ENCODE assay signal across 15 cellular contexts in genomic region chr2:102271844-102272243, GRCh38. TPM values are rescaled to one million over a fixed set of nuclear protein-coding genes. Genes with fewer than 3 reads are reported as not detected.
DNase-seq lines count a peak whose midpoint lies in the region; ATAC-seq lines count a peak whose summit lies in the region.
"Had no signal": no experiment of that assay in that cellular context is flagged by ENCODE, and none has a peak within 500 bp of the region (broad histone marks: within the 10 kb centered on the region; RNA-seq: fewer than 3 reads in every experiment).

No MANE protein-coding gene starts in this region.

- peaks cover 9% of the 10 kb centered on the region for H3K4me1 Mint-ChIP-seq in activated T-helper 17 cell treated with anti-CD3 and anti-CD28 coated beads, Interleukin-2, amount 50 U/mL, for 72 hours
- peaks cover 5 to 20% (median 16%) of the 10 kb centered on the region in 4 donors for H3K4me1 Mint-ChIP-seq in naive thymus-derived CD8-positive, alpha-beta T cell

- H3K27me3 ChIP-seq in MG63 = no peaks in the 10 kb centered on the region

- peaks cover 13% of the 10 kb centered on the region for H3K27me3 Mint-ChIP-seq in activated T-helper 17 cell treated with anti-CD3 and anti-CD28 coated beads, Interleukin-2, amount 50 U/mL, for 72 hours
- H3K27me3 Mint-ChIP-seq in naive thymus-derived CD8-positive, alpha-beta T cell = peaks cover 8 to 12% (median 12%) of the 10 kb centered on the region in 5 donors

- no peaks in the 10 kb centered on the region for H3K9me3 Mint-ChIP-seq in activated T-helper 17 cell treated with anti-CD3 and anti-CD28 coated beads, Interleukin-2, amount 50 U/mL, for 72 hours
- H3K9me3 Mint-ChIP-seq in naive thymus-derived CD8-positive, alpha-beta T cell = peaks cover 0 to 8% (median 0%) of the 10 kb centered on the region in 9 donors
- H3K9me3 Mint-ChIP-seq: nephron had no signal

- H3K4me3 Mint-ChIP-seq in activated T-helper 17 cell treated with anti-CD3 and anti-CD28 coated beads, Interleukin-2, amount 50 U/mL, for 72 hours = peak overlapping the region; percentile 12
- peak overlapping the region in 3 of 10 donors; percentile 4 to 63 (median 21) for H3K4me3 Mint-ChIP-seq in naive thymus-derived CD8-positive, alpha-beta T cell
- H3K4me3 Mint-ChIP-seq: nephron had no signal

- H3K4me3 ChIP-seq in MG63 = no peak overlapping the region

- no peaks in the 10 kb centered on the region for H3K36me3 ChIP-seq in KOPT-K1 (ENCODE audit: insufficient read depth, low read length)
- H3K36me3 ChIP-seq in MG63 = no peaks in the 10 kb centered on the region

- POLR2A ChIA-PET in naive thymus-derived CD8-positive, alpha-beta T cell (lab: Charles Lee) = no interaction called here

- DNase-seq in NOMO-1 (lab: John Stamatoyannopoulos, UW; ENCODE audit: unreplicated experiment in 2 of 2) (peak; percentile 19 to 54), NOMO-1 treated with dmso at 0.1 percent for 144 hours (lab: John Stamatoyannopoulos, UW; ENCODE audit: unreplicated experiment) (no peak), globus pallidus (ENCODE audit: low spot score) (no peak), MG63 (no peak)
- DNase-seq in naive thymus-derived CD8-positive, alpha-beta T cell = peak in 2 of 10 donors; percentile 17 to 27
- DNase-seq: activated CD4-positive, alpha-beta T cell treated with anti-CD3 and anti-CD28 coated beads, Interleukin-2, amount 50 U/mL, for 48 hours; activated gamma-delta T cell; EL; Karpas-422; NCI-H187; NCI-H510A treated with DMSO at 0.1 percent for 48 hours had no signal

- no peaks in the 10 kb centered on the region for H3K36me3 Mint-ChIP-seq in activated T-helper 17 cell treated with anti-CD3 and anti-CD28 coated beads, Interleukin-2, amount 50 U/mL, for 72 hours (ENCODE audit: low read depth)
- peaks cover 0 to 5% (median 4%) of the 10 kb centered on the region in 3 donors for H3K36me3 Mint-ChIP-seq in naive thymus-derived CD8-positive, alpha-beta T cell

- H3K9me3 ChIP-seq in KOPT-K1 (ENCODE audit: insufficient read depth, low read length, poor library complexity, severe bottlenecking) = peaks cover 17% of the 10 kb centered on the region
- H3K9me3 ChIP-seq in MG63 = no peaks in the 10 kb centered on the region

- H3K27ac ChIP-seq in KOPT-K1 (ENCODE audit: low read depth, low read length, poor library complexity, severe bottlenecking) = peak overlapping the region; percentile 50

- peak overlapping the region; percentile 20 for H3K27ac Mint-ChIP-seq in activated T-helper 17 cell treated with anti-CD3 and anti-CD28 coated beads, Interleukin-2, amount 50 U/mL, for 72 hours
- H3K27ac Mint-ChIP-seq in naive thymus-derived CD8-positive, alpha-beta T cell = peak overlapping the region in 1 of 10 donors; percentile 70
- H3K27ac Mint-ChIP-seq: nephron had no signal

- peak; percentile 58 for ATAC-seq in activated T-helper 17 cell treated with anti-CD3 and anti-CD28 coated beads, Interleukin-2, amount 50 U/mL, for 72 hours (replicated peaks)
- ATAC-seq in naive thymus-derived CD8-positive, alpha-beta T cell = peak; percentile 44 to 73
- no peak for ATAC-seq in HG03521 (IDR thresholded peaks at IDR 0.05; ENCODE audit: unreplicated experiment)

RNA-seq across cellular contexts. Expression of gene IL1RL1, which starts 39.5 kb away (rescaled TPM):
- under 1 TPM; 0.24 to 0.79 TPM for total RNA-seq in activated T-helper 17 cell treated with anti-CD3 and anti-CD28 coated beads, Interleukin-2, amount 50 U/mL, for 72 hours
- total RNA-seq in naive thymus-derived CD8-positive, alpha-beta T cell = not detected
- not detected for polyA plus RNA-seq in naive thymus-derived CD8-positive, alpha-beta T cell
- not detected in 2 replicates for total RNA-seq in MG63 (2014; rRNA removed; shearing (Covaris generic); ENCODE audit: low replicate concordance)

Comparison
In these comparisons a context has a peak if more than half of its experiments do, and no peak if none do; other contexts are left out.
1. DNase-seq: peak in NOMO-1 (2 of 2); none in NOMO-1 treated with dmso at 0.1 percent for 144 hours (single experiment), globus pallidus (single experiment) and MG63 (single experiment).